1 cellular context compared by ENCODE assay signal in genomic region chr1:74316302-74316701, GRCh38.
TF ChIP-seq lines count a peak whose summit lies in the region.

No MANE protein-coding gene starts in this region.

TF ChIP-seq in H1, 55 proteins besides CTCF, POLR2A, EP300 and RAD21:
- TF ChIP-seq, protein P1, sequence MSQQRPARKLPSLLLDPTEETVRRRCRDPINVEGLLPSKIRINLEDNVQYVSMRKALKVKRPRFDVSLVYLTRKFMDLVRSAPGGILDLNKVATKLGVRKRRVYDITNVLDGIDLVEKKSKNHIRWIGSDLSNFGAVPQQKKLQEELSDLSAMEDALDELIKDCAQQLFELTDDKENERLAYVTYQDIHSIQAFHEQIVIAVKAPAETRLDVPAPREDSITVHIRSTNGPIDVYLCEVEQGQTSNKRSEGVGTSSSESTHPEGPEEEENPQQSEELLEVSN (IDR thresholded peaks at IDR 0.05): peak; percentile 72; the same call in 1 of the 2 replicates
- TF ChIP-seq JUN (IDR thresholded peaks at IDR 0.05; ENCODE audit: low read depth, low read length) (no peak), MAX (IDR thresholded peaks at IDR 0.05) (0 out of 2 replicates have a peak, but pooled peaks have one; percentile 49), JUND (IDR thresholded peaks at IDR 0.05; ENCODE audit: low read length) (no peak)
